ENCODE assay signal across 34 cellular contexts in genomic region chr2:3847397-3848052, GRCh38.
"Had no signal": no experiment of that assay in that cellular context is flagged by ENCODE, and none has a peak within 500 bp of the region (broad histone marks: within the 10 kb centered on the region; RNA-seq: fewer than 3 reads in every experiment).

No MANE protein-coding gene starts in this region.

- ATAC-seq: activated CD8-positive, alpha-beta T cell treated with anti-CD3 and anti-CD28 coated beads for 36 hours; activated naive CD4-positive, alpha-beta T cell treated with anti-CD3 and anti-CD28 coated beads, Interleukin-2, amount 50 U/mL, for 72 hours; activated T-cell treated with anti-CD3 and anti-CD28 coated beads, Interleukin-2, amount 50 U/mL, for 4 hours; activated T-cell treated with anti-CD3 and anti-CD28 coated beads, Interleukin-2, amount 50 U/mL, for 72 hours; activated T-helper 17 cell treated with anti-CD3 and anti-CD28 coated beads, Interleukin-2, amount 50 U/mL, for 72 hours; body of pancreas had no signal

- FAIRE-seq: astrocyte, TTC549 had no signal

- H3K9me3 ChIP-seq: adrenal gland, body of pancreas, breast epithelium had no signal

- H3K27ac ChIP-seq: adrenal gland, body of pancreas, brain microvascular endothelial cell, breast epithelium, VCaP had no signal

- H3K36me3 ChIP-seq: adrenal gland, brain microvascular endothelial cell, breast epithelium had no signal

- H3K4me1 ChIP-seq: adrenal gland, body of pancreas, breast epithelium had no signal

- DNase-seq: activated B cell treated with CpG ODN at 0.5 μM for 24 hours; activated CD4-positive, alpha-beta memory T cell treated with anti-CD3 and anti-CD28 coated beads for 36 hours; activated CD4-positive, alpha-beta T cell treated with anti-CD3 and anti-CD28 coated beads for 4 hours; activated CD4-positive, alpha-beta T cell treated with anti-CD3 and anti-CD28 coated beads, Interleukin-2, amount 10 ng/mL, durations not matched to agents 24 days and 14 days; activated CD4-positive, alpha-beta T cell treated with anti-CD3 and anti-CD28 coated beads, Interleukin-2, amount 50 U/mL, for 1 hour; activated CD4-positive, alpha-beta T cell treated with anti-CD3 and anti-CD28 coated beads, Interleukin-2, amount 50 U/mL, for 4 hours; activated CD4-positive, CD25-positive, alpha-beta regulatory T cell treated with anti-CD3 and anti-CD28 coated beads, Interleukin-2, amount 50 U/mL, for 72 hours; activated CD8-positive, alpha-beta memory T cell treated with anti-CD3 and anti-CD28 coated beads, Interleukin-2, amount 50 U/mL, for 4 hours; activated CD8-positive, alpha-beta T cell treated with anti-CD3 and anti-CD28 coated beads for 36 hours; activated effector memory CD4-positive, alpha-beta T cell treated with anti-CD3 and anti-CD28 coated beads, Interleukin-2, amount 50 U/mL, for 16 hours; activated gamma-delta T cell treated with Interleukin-2 at 50 U/mL for 16 hours; activated naive CD4-positive, alpha-beta T cell; activated naive CD4-positive, alpha-beta T cell treated with anti-CD3 and anti-CD28 coated beads for 36 hours; activated naive CD4-positive, alpha-beta T cell treated with anti-CD3 and anti-CD28 coated beads, Interleukin-2, amount 50 U/mL, for 16 hours; activated naive CD8-positive, alpha-beta T cell treated with anti-CD3 and anti-CD28 coated beads for 36 hours; activated T-cell treated with anti-CD3 and anti-CD28 coated beads for 4 hours; activated T-cell treated with anti-CD3 and anti-CD28 coated beads, Interleukin-2, amount 50 U/mL, for 1 hour; activated T-cell treated with anti-CD3 and anti-CD28 coated beads, Interleukin-2, amount 50 U/mL, for 4 hours; activated T-cell treated with anti-CD3 and anti-CD28 coated beads, Interleukin-2, amount 50 U/mL, for 72 hours; adrenal gland; amniotic stem cell; aorta; body of pancreas; brain microvascular endothelial cell; central memory CD4-positive, alpha-beta T cell; T-helper 1 cell; T-helper 2 cell; T-helper 9 cell had no signal

- H3K4me3 ChIP-seq: adrenal gland, body of pancreas, breast epithelium had no signal

- H3K27me3 ChIP-seq: adrenal gland, body of pancreas, brain microvascular endothelial cell, breast epithelium had no signal
